Comparison of ENCODE assay signal across 1 cellular context in genomic region chrX:13046035-13046851, GRCh38.
TF ChIP-seq lines count a peak whose summit lies in the region.

No MANE protein-coding gene starts in this region.

TF ChIP-seq in A549, 52 proteins besides CTCF, POLR2A, EP300 and RAD21 (continued from another document):
- no peak for TF ChIP-seq REST (IDR thresholded peaks at IDR 0.05)
